Comparison of ENCODE assay signal across 8 cellular contexts in the genomic region with DNA sequence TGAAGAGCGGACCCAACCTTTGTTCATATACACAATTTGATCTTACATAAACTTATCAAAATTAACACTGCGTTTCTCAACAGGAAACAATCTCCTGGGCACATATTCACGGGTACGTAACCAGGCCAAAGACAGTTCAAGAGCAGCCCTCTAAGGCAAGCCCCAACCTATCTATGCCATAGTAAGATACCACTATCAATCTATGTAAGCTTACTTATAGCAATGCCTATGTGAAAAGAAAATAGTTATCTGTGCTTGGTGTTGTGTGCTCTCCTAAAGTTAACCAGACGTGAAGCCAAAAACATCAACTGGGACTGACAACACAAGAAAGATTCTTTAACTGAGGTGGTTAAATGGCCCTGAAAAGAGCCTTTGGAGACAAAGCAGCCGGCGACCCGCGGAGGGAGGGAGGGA. TPM values are rescaled to one million over a fixed set of nuclear protein-coding genes. Genes with fewer than 3 reads are reported as not detected.
A peak's percentile ranks its signal among the peaks of the same experiment; 100 is the strongest.
DNase-seq lines count a peak whose midpoint lies in the region; ATAC-seq and TF ChIP-seq lines count a peak whose summit lies in the region.

No MANE protein-coding gene starts in this region.

- no peaks in the 10 kb centered on the region for H3K36me3 ChIP-seq in left ventricle myocardium inferior
- H3K36me3 ChIP-seq in iPS-15b (ENCODE audit: control insufficient read depth, insufficient read depth, low read length) = no peaks in the 10 kb centered on the region

- H3K9me3 Mint-ChIP-seq in activated T-helper 2 cell treated with anti-CD3 and anti-CD28 coated beads, Interferon-gamma antibody, Interleukin-2, Interleukin-4, amounts not matched to agents 10 μg/mL and 5 μg/mL and 100 μg/mL, durations not matched to agents 14 hours and 24 hours and 36 hours = no peaks in the 10 kb centered on the region

- peak overlapping the region; percentile 69 for H3K4me3 ChIP-seq in left ventricle myocardium inferior
- peak overlapping the region; percentile 84 for H3K4me3 ChIP-seq in iPS-15b (ENCODE audit: low read depth, low read length)

- DNase-seq in left ventricle myocardium inferior = no peak
- no peak for DNase-seq in left ventricle myocardium superior
- peak; percentile 9 for DNase-seq in activated T-helper 2 cell treated with anti-CD3 and anti-CD28 coated beads, Interferon-gamma antibody, Interleukin-2, Interleukin-4, amounts not matched to agents 10 μg/mL and 5 μg/mL and 100 μg/mL, durations not matched to agents 14 hours and 24 hours and 36 hours (ENCODE audit: low spot score)
- DNase-seq in stimulated activated CD8-positive, alpha-beta memory T cell treated with anti-CD3 and anti-CD28 coated beads, Interleukin-4, amount 100 ng/mL, for 48 hours = peak; percentile 28
- DNase-seq in AG08395 (ENCODE audit: low spot score) = no peak
- no peak for DNase-seq in NOMO-1 treated with DMSO at 0.1 percent for 48 hours (lab: John Stamatoyannopoulos, UW; ENCODE audit: unreplicated experiment)

- peak overlapping the region; percentile 39 for H3K9ac ChIP-seq in iPS-15b (ENCODE audit: low read depth, low read length)

- H3K27me3 ChIP-seq in left ventricle myocardium inferior (ENCODE audit: low read depth) = no peaks in the 10 kb centered on the region
- no peaks in the 10 kb centered on the region for H3K27me3 ChIP-seq in iPS-15b (ENCODE audit: control insufficient read depth, insufficient read depth, low read length)

- H3K36me3 Mint-ChIP-seq in activated T-helper 2 cell treated with anti-CD3 and anti-CD28 coated beads, Interferon-gamma antibody, Interleukin-2, Interleukin-4, amounts not matched to agents 10 μg/mL and 5 μg/mL and 100 μg/mL, durations not matched to agents 14 hours and 24 hours and 36 hours (ENCODE audit: low read depth) = peaks cover 35% of the 10 kb centered on the region

- H3K4me1 ChIP-seq in left ventricle myocardium inferior (peaks cover 41% of the 10 kb centered on the region), iPS-15b (ENCODE audit: control insufficient read depth, insufficient read depth, low read length) (peaks cover 24% of the 10 kb centered on the region)

- peak overlapping the region; percentile 94 for H3K27ac Mint-ChIP-seq in activated T-helper 2 cell treated with anti-CD3 and anti-CD28 coated beads, Interferon-gamma antibody, Interleukin-2, Interleukin-4, amounts not matched to agents 10 μg/mL and 5 μg/mL and 100 μg/mL, durations not matched to agents 14 hours and 24 hours and 36 hours

- H3K4me1 Mint-ChIP-seq in activated T-helper 2 cell treated with anti-CD3 and anti-CD28 coated beads, Interferon-gamma antibody, Interleukin-2, Interleukin-4, amounts not matched to agents 10 μg/mL and 5 μg/mL and 100 μg/mL, durations not matched to agents 14 hours and 24 hours and 36 hours (ENCODE audit: low read depth) = peaks cover 44% of the 10 kb centered on the region

- H3K27ac ChIP-seq in left ventricle myocardium inferior (replicated peaks) = peak overlapping the region; percentile 70

- H3K4me3 Mint-ChIP-seq in activated T-helper 2 cell treated with anti-CD3 and anti-CD28 coated beads, Interferon-gamma antibody, Interleukin-2, Interleukin-4, amounts not matched to agents 10 μg/mL and 5 μg/mL and 100 μg/mL, durations not matched to agents 14 hours and 24 hours and 36 hours (ENCODE audit: low read depth) = peak overlapping the region; percentile 90

- no peaks in the 10 kb centered on the region for H3K27me3 Mint-ChIP-seq in activated T-helper 2 cell treated with anti-CD3 and anti-CD28 coated beads, Interferon-gamma antibody, Interleukin-2, Interleukin-4, amounts not matched to agents 10 μg/mL and 5 μg/mL and 100 μg/mL, durations not matched to agents 14 hours and 24 hours and 36 hours (ENCODE audit: low read depth)

- no peak for TF ChIP-seq CTCF in left ventricle myocardium inferior (IDR thresholded peaks at IDR 0.05; ENCODE audit: borderline replicate concordance)

- no peaks in the 10 kb centered on the region for H3K9me3 ChIP-seq in left ventricle myocardium inferior (replicated peaks)
- H3K9me3 ChIP-seq in iPS-15b (ENCODE audit: control insufficient read depth, insufficient read depth, low read length) = no peaks in the 10 kb centered on the region

- ATAC-seq in left ventricle myocardium superior = no peak
- ATAC-seq in HG02840 (IDR thresholded peaks at IDR 0.05; ENCODE audit: low FRiP score, unreplicated experiment) = no peak

- intact Hi-C loops in left ventricle myocardium inferior (cut with micrococcal nuclease) = no loop called here
- intact Hi-C loops in left ventricle myocardium superior (cut with micrococcal nuclease) = no loop called here
- intact Hi-C loops in activated T-helper 2 cell treated with anti-CD3 and anti-CD28 coated beads, Interferon-gamma antibody, Interleukin-2, Interleukin-4, amounts not matched to agents 10 μg/mL and 5 μg/mL and 100 μg/mL, durations not matched to agents 14 hours and 24 hours and 36 hours (cut with micrococcal nuclease) = no loop called here

RNA-seq across cellular contexts. Expression of a gene that starts 49.4 kb away (rescaled TPM):
- total RNA-seq in left ventricle myocardium inferior (19.4 TPM), left ventricle myocardium superior (16.7 TPM)
- 23.6 and 26.6 TPM in 2 replicates for total RNA-seq in activated T-helper 2 cell treated with anti-CD3 and anti-CD28 coated beads, Interferon-gamma antibody, Interleukin-2, Interleukin-4, amounts not matched to agents 10 μg/mL and 5 μg/mL and 100 μg/mL, durations not matched to agents 14 hours and 24 hours and 36 hours

Comparison
In these comparisons a context has a peak if more than half of its experiments do, and no peak if none do; other contexts are left out.
1. DNase-seq: peak in activated T-helper 2 cell treated with anti-CD3 and anti-CD28 coated beads, Interferon-gamma antibody, Interleukin-2, Interleukin-4, amounts not matched to agents 10 μg/mL and 5 μg/mL and 100 μg/mL, durations not matched to agents 14 hours and 24 hours and 36 hours (single experiment) and stimulated activated CD8-positive, alpha-beta memory T cell treated with anti-CD3 and anti-CD28 coated beads, Interleukin-4, amount 100 ng/mL, for 48 hours (single experiment); none in left ventricle myocardium inferior (single experiment), left ventricle myocardium superior (single experiment), AG08395 (single experiment) and NOMO-1 treated with DMSO at 0.1 percent for 48 hours (single experiment).